ENCODE assay signal across 33 cellular contexts in the genomic region with DNA sequence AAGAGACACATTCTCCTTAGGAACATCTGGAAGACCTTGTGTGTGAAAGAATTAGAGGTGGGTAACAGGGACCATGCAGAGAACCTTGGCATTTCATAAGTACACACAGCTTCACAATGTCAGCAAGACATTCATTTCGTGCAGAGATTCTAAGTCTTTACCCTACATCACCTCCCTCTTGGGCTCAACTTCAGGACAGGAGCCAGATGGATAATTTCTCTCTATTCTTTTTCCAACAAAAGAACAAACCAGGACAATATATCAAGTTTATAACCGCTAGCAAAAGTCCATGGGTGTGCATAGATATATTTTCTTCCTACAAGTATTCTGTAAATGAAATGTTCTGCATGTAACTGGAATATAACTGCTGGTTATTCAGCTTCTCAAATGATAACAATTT.
"Had no signal": no experiment of that assay in that cellular context is flagged by ENCODE, and none has a peak within 500 bp of the region (broad histone marks: within the 10 kb centered on the region; RNA-seq: fewer than 3 reads in every experiment).

No MANE protein-coding gene starts in this region.

- H3K9me3 ChIP-seq: adrenal gland, body of pancreas, esophagus muscularis mucosa, gastrocnemius medialis, heart left ventricle had no signal

- H3K4me1 ChIP-seq: adrenal gland, body of pancreas, esophagus muscularis mucosa, foreskin keratinocyte, gastrocnemius medialis, heart left ventricle had no signal

- H3K27me3 ChIP-seq: adrenal gland, body of pancreas, esophagus muscularis mucosa, foreskin keratinocyte, gastrocnemius medialis, heart left ventricle had no signal

- DNase-seq: activated B cell treated with CpG ODN at 0.5 μM for 24 hours; activated CD4-positive, alpha-beta memory T cell treated with anti-CD3 and anti-CD28 coated beads for 36 hours; activated CD4-positive, alpha-beta T cell treated with anti-CD3 and anti-CD28 coated beads for 36 hours; activated CD4-positive, alpha-beta T cell treated with anti-CD3 and anti-CD28 coated beads, Interleukin-2, amount 10 ng/mL, durations not matched to agents 24 days and 14 days; activated CD4-positive, CD25-positive, alpha-beta regulatory T cell treated with anti-CD3 and anti-CD28 coated beads, Interleukin-2, amount 50 U/mL, for 72 hours; activated CD8-positive, alpha-beta memory T cell treated with anti-CD3 and anti-CD28 coated beads, Interleukin-2, amount 10 ng/mL, durations not matched to agents 7 days and 5 days; activated CD8-positive, alpha-beta memory T cell treated with anti-CD3 and anti-CD28 coated beads, Interleukin-2, amount 50 U/mL, for 4 hours; activated CD8-positive, alpha-beta T cell treated with anti-CD3 and anti-CD28 coated beads, Interleukin-2, amount 10 ng/mL, durations not matched to agents 7 days and 5 days; activated effector memory CD4-positive, alpha-beta T cell treated with anti-CD3 and anti-CD28 coated beads, Interleukin-2, amount 50 U/mL, for 16 hours; activated naive CD4-positive, alpha-beta T cell treated with anti-CD3 and anti-CD28 coated beads for 36 hours; activated naive CD8-positive, alpha-beta T cell treated with anti-CD3 and anti-CD28 coated beads for 36 hours; activated naive CD8-positive, alpha-beta T cell treated with anti-CD3 and anti-CD28 coated beads, Interleukin-2, amount 50 U/mL, for 24 hours; activated T-cell treated with anti-CD3 and anti-CD28 coated beads, Interleukin-2, amount 50 U/mL, for 1 hour; activated T-cell treated with anti-CD3 and anti-CD28 coated beads, Interleukin-2, amount 50 U/mL, for 48 hours; adrenal gland; amygdala; aorta; body of pancreas; caudate nucleus; cortex of kidney; dermis blood vessel endothelial cell; effector CD4-positive, alpha-beta T cell; effector memory CD8-positive, alpha-beta T cell; erythroblast; foreskin keratinocyte; gastrocnemius medialis; glutamatergic neuron; heart left ventricle; T-helper 17 cell; T1000; WERI-Rb-1 had no signal

- H3K27ac ChIP-seq: adrenal gland, body of pancreas, esophagus muscularis mucosa, foreskin keratinocyte, gastrocnemius medialis, heart left ventricle, WERI-Rb-1 had no signal

- H3K36me3 ChIP-seq: adrenal gland, esophagus muscularis mucosa, gastrocnemius medialis, heart left ventricle, WERI-Rb-1 had no signal

- ATAC-seq: activated CD4-positive, alpha-beta T cell treated with anti-CD3 and anti-CD28 coated beads for 36 hours; activated CD8-positive, alpha-beta memory T cell treated with anti-CD3 and anti-CD28 coated beads, Interleukin-2, amount 10 ng/mL, durations not matched to agents 7 days and 5 days; activated CD8-positive, alpha-beta T cell treated with anti-CD3 and anti-CD28 coated beads, Interleukin-2, amount 10 ng/mL, durations not matched to agents 7 days and 5 days; activated naive CD8-positive, alpha-beta T cell treated with anti-CD3 and anti-CD28 coated beads, Interleukin-2, amount 50 U/mL, for 24 hours; body of pancreas; effector memory CD8-positive, alpha-beta T cell; foreskin keratinocyte; gastrocnemius medialis; heart left ventricle; T-helper 17 cell had no signal

- FAIRE-seq: colon had no signal

- H3K4me3 ChIP-seq: adrenal gland, body of pancreas, esophagus muscularis mucosa, gastrocnemius medialis, heart left ventricle had no signal
